In genomic region chr9:123776856-123777560, GRCh38 we compare ENCODE assay signal across 32 cellular contexts.
DNase-seq lines count a peak whose midpoint lies in the region; ATAC-seq and TF ChIP-seq lines count a peak whose summit lies in the region.
"Had no signal": no experiment of that assay in that cellular context is flagged by ENCODE, and none has a peak within 500 bp of the region (broad histone marks: within the 10 kb centered on the region; RNA-seq: fewer than 3 reads in every experiment).

No MANE protein-coding gene starts in this region.

- DNase-seq in DMS 273 (lab: John Stamatoyannopoulos, UW; ENCODE audit: unreplicated experiment) (peak; percentile 59), DMS 273 treated with DMSO at 0.1 percent for 48 hours (lab: John Stamatoyannopoulos, UW) (no peak), NCI-H526 (lab: John Stamatoyannopoulos, UW) (peak; percentile 56 to 63), dorsolateral prefrontal cortex (no peak), tibial artery (no peak), thyroid gland (no peak)
- no peak for DNase-seq in activated T-helper 2 cell treated with anti-CD3 and anti-CD28 coated beads, Interferon-gamma antibody, Interleukin-2, Interleukin-4, amounts not matched to agents 10 μg/mL and 5 μg/mL and 100 μg/mL, durations not matched to agents 14 hours and 24 hours and 36 hours (ENCODE audit: low spot score)
- DNase-seq: activated CD4-positive, alpha-beta T cell treated with anti-CD3 and anti-CD28 coated beads for 48 hours; activated CD8-positive, alpha-beta memory T cell treated with anti-CD3 and anti-CD28 coated beads for 24 hours; activated effector memory CD4-positive, alpha-beta T cell treated with Interleukin-2 at 50 U/mL for 16 hours; activated T-cell treated with anti-CD3 and anti-CD28 coated beads for 4 hours; C1 segment of cervical spinal cord; DMS79; esophagus squamous epithelium; foreskin keratinocyte; GF-D8; naive B cell; NCI-H2171 treated with DMSO at 0.1 percent for 48 hours; SHP77 treated with DMSO at 0.1 percent for 48 hours; stimulated activated CD4-positive, alpha-beta T cell treated with anti-CD3 and anti-CD28 coated beads, Interleukin-4, amount 100 ng/mL, for 1 hour; T1000; trophoblast cell had no signal

- intact Hi-C loops in dorsolateral prefrontal cortex (cut with DNase I) (no loop called here), tibial artery (cut with DNase I; ENCODE audit: low total_unique reads) (no loop called here), thyroid gland (cut with DNase I) (no loop called here)
- intact Hi-C loops in activated T-helper 2 cell treated with anti-CD3 and anti-CD28 coated beads, Interferon-gamma antibody, Interleukin-2, Interleukin-4, amounts not matched to agents 10 μg/mL and 5 μg/mL and 100 μg/mL, durations not matched to agents 14 hours and 24 hours and 36 hours (cut with micrococcal nuclease), result no loop called here

- peaks cover 3% of the 10 kb centered on the region for H3K4me1 Mint-ChIP-seq in activated T-helper 2 cell treated with anti-CD3 and anti-CD28 coated beads, Interferon-gamma antibody, Interleukin-2, Interleukin-4, amounts not matched to agents 10 μg/mL and 5 μg/mL and 100 μg/mL, durations not matched to agents 14 hours and 24 hours and 36 hours (ENCODE audit: low read depth)

- no peaks in the 10 kb centered on the region for H3K36me3 ChIP-seq in tibial artery
- no peaks in the 10 kb centered on the region for H3K36me3 ChIP-seq in thyroid gland
- H3K36me3 ChIP-seq: esophagus squamous epithelium, neutrophil, prostate gland had no signal

- H3K9me3 Mint-ChIP-seq in activated T-helper 2 cell treated with anti-CD3 and anti-CD28 coated beads, Interferon-gamma antibody, Interleukin-2, Interleukin-4, amounts not matched to agents 10 μg/mL and 5 μg/mL and 100 μg/mL, durations not matched to agents 14 hours and 24 hours and 36 hours, result no peaks in the 10 kb centered on the region
- H3K9me3 Mint-ChIP-seq: activated naive CD4-positive, alpha-beta T cell treated with anti-CD3 and anti-CD28 coated beads, Interleukin-2, amount 50 U/mL, for 72 hours; dendritic cell treated with granulocyte-macrophage colony-stimulating factor and Interleukin-4, amounts not matched to agents 40 ng/mL and 50 ng/mL, for 4 days; IgD-negative memory B cell; mesothelial cell of epicardium; naive B cell had no signal

- 85 to 87% methylated on average over 7 of the region's 7 CpGs for WGBS in thyroid gland, 2 donors

- H3K27me3 Mint-ChIP-seq in activated T-helper 2 cell treated with anti-CD3 and anti-CD28 coated beads, Interferon-gamma antibody, Interleukin-2, Interleukin-4, amounts not matched to agents 10 μg/mL and 5 μg/mL and 100 μg/mL, durations not matched to agents 14 hours and 24 hours and 36 hours (ENCODE audit: low read depth), result peaks cover 9% of the 10 kb centered on the region
- H3K27me3 Mint-ChIP-seq: dendritic cell treated with granulocyte-macrophage colony-stimulating factor and Interleukin-4, amounts not matched to agents 40 ng/mL and 50 ng/mL, for 4 days; IgD-negative memory B cell; naive B cell had no signal

- no peak for ATAC-seq in HG03378 (IDR thresholded peaks at IDR 0.05; ENCODE audit: unreplicated experiment)
- ATAC-seq: activated naive CD4-positive, alpha-beta T cell treated with anti-CD3 and anti-CD28 coated beads, Interleukin-2, amount 50 U/mL, for 72 hours; foreskin keratinocyte; sciatic nerve had no signal

- H3K9me3 ChIP-seq in tibial artery (no peaks in the 10 kb centered on the region), thyroid gland (no peaks in the 10 kb centered on the region)
- H3K9me3 ChIP-seq: esophagus squamous epithelium, neutrophil, prostate gland had no signal

- H3K4me3 Mint-ChIP-seq in activated T-helper 2 cell treated with anti-CD3 and anti-CD28 coated beads, Interferon-gamma antibody, Interleukin-2, Interleukin-4, amounts not matched to agents 10 μg/mL and 5 μg/mL and 100 μg/mL, durations not matched to agents 14 hours and 24 hours and 36 hours (ENCODE audit: low read depth), result no peak overlapping the region
- H3K4me3 Mint-ChIP-seq: dendritic cell treated with granulocyte-macrophage colony-stimulating factor and Interleukin-4, amounts not matched to agents 40 ng/mL and 50 ng/mL, for 4 days; mesothelial cell of epicardium; naive B cell had no signal

- H3K27ac ChIP-seq in dorsolateral prefrontal cortex, result peak overlapping the region in 37 of 59 donors; percentile 0 to 69 (median 29)
- H3K27ac ChIP-seq in tibial artery, result no peak overlapping the region
- no peak overlapping the region for H3K27ac ChIP-seq in thyroid gland
- H3K27ac ChIP-seq: 22Rv1, esophagus squamous epithelium, foreskin keratinocyte, neutrophil, prostate gland, VCaP had no signal

- TF ChIP-seq CTCF in dorsolateral prefrontal cortex (IDR thresholded peaks at IDR 0.05 in 54 of 56, conservative IDR thresholded peaks at IDR 0.05 in 2 of 56; ENCODE audit: low read depth in 1 of 56, partially characterized antibody in 56 of 56) (no peak), tibial artery (IDR thresholded peaks at IDR 0.05) (no peak), thyroid gland (IDR thresholded peaks at IDR 0.05) (no peak)

- no peak for TF ChIP-seq POLR2A in thyroid gland (IDR thresholded peaks at IDR 0.05)

- H3K4me3 ChIP-seq in dorsolateral prefrontal cortex (no peak overlapping the region), tibial artery (no peak overlapping the region), thyroid gland (replicated peaks in 1 of 3) (no peak overlapping the region)
- H3K4me3 ChIP-seq: esophagus squamous epithelium, prostate gland had no signal

- H3K27me3 ChIP-seq in dorsolateral prefrontal cortex (no peaks in the 10 kb centered on the region), tibial artery (no peaks in the 10 kb centered on the region), thyroid gland (no peaks in the 10 kb centered on the region)
- H3K27me3 ChIP-seq: esophagus squamous epithelium, foreskin keratinocyte, neutrophil had no signal

- H3K36me3 Mint-ChIP-seq in activated T-helper 2 cell treated with anti-CD3 and anti-CD28 coated beads, Interferon-gamma antibody, Interleukin-2, Interleukin-4, amounts not matched to agents 10 μg/mL and 5 μg/mL and 100 μg/mL, durations not matched to agents 14 hours and 24 hours and 36 hours (ENCODE audit: low read depth), result no peaks in the 10 kb centered on the region
- H3K36me3 Mint-ChIP-seq: activated naive CD4-positive, alpha-beta T cell treated with anti-CD3 and anti-CD28 coated beads, Interleukin-2, amount 50 U/mL, for 72 hours; mesothelial cell of epicardium; naive B cell had no signal

- H3K27ac Mint-ChIP-seq in activated T-helper 2 cell treated with anti-CD3 and anti-CD28 coated beads, Interferon-gamma antibody, Interleukin-2, Interleukin-4, amounts not matched to agents 10 μg/mL and 5 μg/mL and 100 μg/mL, durations not matched to agents 14 hours and 24 hours and 36 hours, result no peak overlapping the region
- H3K27ac Mint-ChIP-seq: activated naive CD4-positive, alpha-beta T cell treated with anti-CD3 and anti-CD28 coated beads, Interleukin-2, amount 50 U/mL, for 72 hours; dendritic cell treated with granulocyte-macrophage colony-stimulating factor and Interleukin-4, amounts not matched to agents 40 ng/mL and 50 ng/mL, for 4 days; IgD-negative memory B cell; mesothelial cell of epicardium; naive B cell had no signal

- H3K4me1 ChIP-seq in tibial artery (no peaks in the 10 kb centered on the region), thyroid gland (peaks cover 10 to 15% of the 10 kb centered on the region in 2 donors)
- H3K4me1 ChIP-seq: foreskin keratinocyte, prostate gland had no signal

Comparison
In these comparisons a context has a peak if more than half of its experiments do, and no peak if none do; other contexts are left out.
1. DNase-seq: peak in DMS 273 (single experiment) and NCI-H526 (2 of 2); none in DMS 273 treated with DMSO at 0.1 percent for 48 hours (single experiment), dorsolateral prefrontal cortex (0 of 10), tibial artery (0 of 2), activated T-helper 2 cell treated with anti-CD3 and anti-CD28 coated beads, Interferon-gamma antibody, Interleukin-2, Interleukin-4, amounts not matched to agents 10 μg/mL and 5 μg/mL and 100 μg/mL, durations not matched to agents 14 hours and 24 hours and 36 hours (single experiment) and thyroid gland (0 of 2).
2. H3K27ac ChIP-seq: peak in dorsolateral prefrontal cortex (37 of 59); none in tibial artery (0 of 2) and thyroid gland (0 of 3).